14 cellular contexts compared by ENCODE assay signal in the genomic region with DNA sequence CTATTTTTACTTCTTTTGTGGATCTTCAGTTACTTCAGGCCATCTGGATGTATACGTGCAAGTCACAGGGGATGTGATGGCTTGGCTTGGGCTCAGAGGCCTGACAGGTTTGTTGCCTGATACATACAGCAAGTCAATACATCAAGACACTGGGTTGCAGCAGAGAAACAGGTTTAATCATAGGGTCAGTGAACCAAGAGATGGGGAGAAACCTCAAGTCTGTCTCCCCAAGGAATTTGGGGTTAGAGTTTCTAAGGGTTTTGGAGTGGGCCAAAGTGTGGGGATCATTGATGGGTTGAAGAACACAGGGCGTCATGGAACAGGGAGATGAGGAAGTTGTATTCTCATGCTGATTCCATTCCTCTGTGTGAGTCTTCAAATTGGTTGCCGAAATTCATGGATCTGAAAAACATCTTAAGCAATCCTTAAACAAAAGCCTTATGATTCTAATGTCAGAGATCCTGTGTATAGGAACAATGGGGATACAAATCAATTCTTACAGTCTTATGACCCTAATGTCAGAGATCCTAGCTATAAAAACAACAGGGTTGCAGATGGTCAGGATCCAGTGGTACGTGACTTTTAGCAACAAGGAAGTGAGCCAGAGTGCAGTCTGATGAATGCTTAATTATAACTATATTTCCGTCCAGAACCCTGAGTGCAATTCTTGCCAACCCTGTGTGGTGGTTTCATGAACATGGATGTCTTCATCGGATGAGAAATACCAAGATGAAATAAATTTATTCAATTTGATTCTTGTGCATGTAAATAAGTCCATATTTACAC. TPM values are rescaled to one million over a fixed set of nuclear protein-coding genes. Genes with fewer than 3 reads are reported as not detected.
DNase-seq lines count a peak whose midpoint lies in the region; ATAC-seq and TF ChIP-seq lines count a peak whose summit lies in the region.
"Had no signal": no experiment of that assay in that cellular context is flagged by ENCODE, and none has a peak within 500 bp of the region (broad histone marks: within the 10 kb centered on the region; RNA-seq: fewer than 3 reads in every experiment).

No MANE protein-coding gene starts in this region.

- H3K27me3 Mint-ChIP-seq in activated B cell treated with CpG ODN at 0.5 μM for 24 hours (no peaks in the 10 kb centered on the region), memory B cell (no peaks in the 10 kb centered on the region), neural progenitor cell (ENCODE audit: insufficient read depth, low read depth) (peaks cover 2% of the 10 kb centered on the region)

- H3K9me2 ChIP-seq in DOHH2 (replicated peaks; ENCODE audit: control insufficient read depth, low read length), result no peaks in the 10 kb centered on the region

- H3K79me1 ChIP-seq in trophoblast cell (ENCODE audit: low read length), result no peaks in the 10 kb centered on the region

- H3K36me3 ChIP-seq in DOHH2 (ENCODE audit: control insufficient read depth, low read length) (no peaks in the 10 kb centered on the region), trophoblast cell (ENCODE audit: control insufficient read depth in 1 of 2, insufficient read depth in 2 of 2, low read length in 2 of 2) (no peaks in the 10 kb centered on the region), neural progenitor cell (no peaks in the 10 kb centered on the region)
- H3K36me3 ChIP-seq: BE2C had no signal

- peak overlapping the region; percentile 44 for H3K4me3 ChIP-seq in DOHH2 (ENCODE audit: low read length)
- H3K4me3 ChIP-seq in trophoblast cell (ENCODE audit: low read depth, low read length), result no peak overlapping the region
- H3K4me3 ChIP-seq in neural progenitor cell, result no peak overlapping the region

- H3F3A ChIP-seq in DOHH2 (ENCODE audit: control insufficient read depth, insufficient read depth) (no peaks in the 10 kb centered on the region), neural progenitor cell (ENCODE audit: low read depth) (no peaks in the 10 kb centered on the region)

- no peak overlapping the region for H3K18ac ChIP-seq in trophoblast cell (ENCODE audit: low read length)

- H2BK120ac ChIP-seq in trophoblast cell (ENCODE audit: insufficient read depth, low read length, poor library complexity), result no peak overlapping the region

- DNase-seq in activated B cell treated with CpG ODN at 0.5 μM for 24 hours, result no peak
- DNase-seq in memory B cell (ENCODE audit: low spot score in 2 of 2), result no peak
- DNase-seq in trophoblast cell, result no peak
- no peak for DNase-seq in neural progenitor cell (ENCODE audit: low spot score)
- DNase-seq in hippocampal formation (lab: John Stamatoyannopoulos, UW), result no peak
- DNase-seq: BE2C; Caco-2; CD8-positive, alpha-beta memory T cell; DND-41; GF-D8; H7 had no signal

- no CpG with 5 or more reads among the region's 6 CpGs for WGBS in trophoblast cell (ENCODE audit: extremely low coverage, insufficient coverage, insufficient read length)

- peak overlapping the region; percentile 82 for H3K27ac Mint-ChIP-seq in activated B cell treated with CpG ODN at 0.5 μM for 24 hours
- H3K27ac Mint-ChIP-seq in memory B cell, result no peak overlapping the region
- no peak overlapping the region for H3K27ac Mint-ChIP-seq in neural progenitor cell
- H3K27ac Mint-ChIP-seq: CD8-positive, alpha-beta memory T cell had no signal

- H3K4me1 ChIP-seq in DOHH2 (ENCODE audit: control insufficient read depth, low read length) (peaks cover 83% of the 10 kb centered on the region), trophoblast cell (ENCODE audit: control insufficient read depth in 1 of 2, insufficient read depth in 2 of 2, low read length in 2 of 2) (no peaks in the 10 kb centered on the region), neural progenitor cell (no peaks in the 10 kb centered on the region)
- H3K4me1 ChIP-seq: BE2C, Caco-2 had no signal

- CTCF ChIA-PET in activated B cell treated with CpG ODN at 0.5 μM for 24 hours (lab: Charles Lee), result no interaction called here

- no peak overlapping the region for H2BK12ac ChIP-seq in trophoblast cell (ENCODE audit: low read length)

- H3K9me3 ChIP-seq in DOHH2 (ENCODE audit: control insufficient read depth, insufficient read depth, low read length) (no peaks in the 10 kb centered on the region), trophoblast cell (ENCODE audit: insufficient read depth, low read depth, low read length) (no peaks in the 10 kb centered on the region), neural progenitor cell (ENCODE audit: low read depth) (no peaks in the 10 kb centered on the region)
- H3K9me3 ChIP-seq: BE2C, Caco-2 had no signal

- intact Hi-C loops in activated B cell treated with CpG ODN at 0.5 μM for 24 hours (cut with micrococcal nuclease), result loop anchor here (1.0 to 10.0 kb wide), 2 partner anchors 9 to 363 kb away; a partner anchor contains a TSS

- H3K79me2 ChIP-seq in DOHH2 (ENCODE audit: control insufficient read depth, low read length), result no peaks in the 10 kb centered on the region
- no peaks in the 10 kb centered on the region for H3K79me2 ChIP-seq in trophoblast cell (ENCODE audit: control insufficient read depth, insufficient read depth, low read length, poor library complexity)
- no peaks in the 10 kb centered on the region for H3K79me2 ChIP-seq in neural progenitor cell (ENCODE audit: low read depth)

- H3K27ac ChIP-seq in DOHH2 (ENCODE audit: low read depth, low read length) (peak overlapping the region; percentile 67), trophoblast cell (ENCODE audit: low read depth, low read length) (no peak overlapping the region), neural progenitor cell (no peak overlapping the region)

- H3K27me3 ChIP-seq in DOHH2 (ENCODE audit: control insufficient read depth, low read length) (no peaks in the 10 kb centered on the region), trophoblast cell (ENCODE audit: insufficient read depth, low read length) (no peaks in the 10 kb centered on the region), neural progenitor cell (no peaks in the 10 kb centered on the region)
- H3K27me3 ChIP-seq: BE2C had no signal

- H3K9ac ChIP-seq in trophoblast cell (ENCODE audit: low read length) (no peak overlapping the region), neural progenitor cell (no peak overlapping the region)

- no peaks in the 10 kb centered on the region for H3K9me3 Mint-ChIP-seq in activated B cell treated with CpG ODN at 0.5 μM for 24 hours
- no peaks in the 10 kb centered on the region for H3K9me3 Mint-ChIP-seq in memory B cell
- peaks cover 2% of the 10 kb centered on the region for H3K9me3 Mint-ChIP-seq in neural progenitor cell
- H3K9me3 Mint-ChIP-seq: CD8-positive, alpha-beta memory T cell had no signal

- no peaks in the 10 kb centered on the region for H3K36me3 Mint-ChIP-seq in activated B cell treated with CpG ODN at 0.5 μM for 24 hours (ENCODE audit: low read depth)
- H3K36me3 Mint-ChIP-seq in memory B cell, result no peaks in the 10 kb centered on the region
- no peaks in the 10 kb centered on the region for H3K36me3 Mint-ChIP-seq in neural progenitor cell

- no peak overlapping the region for H3K4ac ChIP-seq in trophoblast cell (ENCODE audit: low read depth, low read length)

- H4K20me1 ChIP-seq in DOHH2 (ENCODE audit: control insufficient read depth, insufficient read depth, low read depth, low read length) (no peaks in the 10 kb centered on the region), neural progenitor cell (ENCODE audit: low read depth) (no peaks in the 10 kb centered on the region)

- POLR2A ChIA-PET in activated B cell treated with CpG ODN at 0.5 μM for 24 hours (lab: Charles Lee), result interaction anchor here (1.3 to 2.2 kb wide), 2 partner anchors 9 to 19 kb away, joined by 6 read pairs; a partner anchor contains a TSS

- H3K23ac ChIP-seq in trophoblast cell (ENCODE audit: low read length), result no peak overlapping the region

- no peak overlapping the region for H4K91ac ChIP-seq in trophoblast cell (ENCODE audit: low read depth, low read length)

- TF ChIP-seq CTCF in DOHH2 (IDR thresholded peaks at IDR 0.05; ENCODE audit: low read depth, low read length, poor library complexity, severe bottlenecking) (no peak), activated B cell treated with CpG ODN at 0.5 μM for 24 hours (IDR thresholded peaks at IDR 0.05) (no peak), neural progenitor cell (IDR thresholded peaks at IDR 0.05) (no peak)

- H2AFZ ChIP-seq in trophoblast cell (ENCODE audit: insufficient read depth, low read length, poor library complexity) (no peak overlapping the region), neural progenitor cell (replicated peaks) (no peak overlapping the region)

- ATAC-seq in activated B cell treated with CpG ODN at 0.5 μM for 24 hours (ENCODE audit: low read depth), result peak; percentile 57
- ATAC-seq in memory B cell (ENCODE audit: low read depth), result peak; percentile 38
- ATAC-seq in HG02798 (IDR thresholded peaks at IDR 0.05; ENCODE audit: poor library complexity, unreplicated experiment), result no peak
- ATAC-seq: HepG2 had no signal

- H2AK5ac ChIP-seq in trophoblast cell (ENCODE audit: low read length), result no peak overlapping the region

- H3K4me2 ChIP-seq in DOHH2 (ENCODE audit: low read length) (peak overlapping the region; percentile 68), trophoblast cell (ENCODE audit: low read length) (no peak overlapping the region), neural progenitor cell (no peak overlapping the region)

- H4K8ac ChIP-seq in trophoblast cell (ENCODE audit: low read depth, low read length), result no peak overlapping the region

- no peak overlapping the region for H4K12ac ChIP-seq in trophoblast cell (ENCODE audit: low read depth, low read length)

- H2BK5ac ChIP-seq in trophoblast cell (ENCODE audit: low read depth, low read length, poor library complexity), result no peak overlapping the region

- H3K4me1 Mint-ChIP-seq in activated B cell treated with CpG ODN at 0.5 μM for 24 hours (peaks cover 49% of the 10 kb centered on the region), memory B cell (peaks cover 25% of the 10 kb centered on the region), neural progenitor cell (peaks cover 41% of the 10 kb centered on the region)

- no peak overlapping the region for H3K14ac ChIP-seq in trophoblast cell (ENCODE audit: low read length)

- H3K4me3 Mint-ChIP-seq in activated B cell treated with CpG ODN at 0.5 μM for 24 hours (peak overlapping the region; percentile 44), memory B cell (no peak overlapping the region), neural progenitor cell (no peak overlapping the region)
- H3K4me3 Mint-ChIP-seq: CD8-positive, alpha-beta memory T cell had no signal

RNA-seq across cellular contexts. Expression of a gene that starts 18.9 kb away (rescaled TPM):
- 18.7 and 21.0 TPM in 2 replicates for total RNA-seq in activated B cell treated with CpG ODN at 0.5 μM for 24 hours
- polyA plus RNA-seq in trophoblast cell (2013), result 3.3 and 3.5 TPM in 2 replicates
- total RNA-seq in neural progenitor cell (ENCODE audit: low replicate concordance), result 5.4 and 7.9 TPM in 2 replicates
